8 cellular contexts compared by ENCODE assay signal in genomic region chr15:65611888-65612615, GRCh38. TPM values are rescaled to one million over a fixed set of nuclear protein-coding genes. Genes with fewer than 3 reads are reported as not detected.
DNase-seq lines count a peak whose midpoint lies in the region; ATAC-seq, FAIRE-seq and TF ChIP-seq lines count a peak whose summit lies in the region.

No MANE protein-coding gene starts in this region.

- H3K4me1 ChIP-seq in foreskin keratinocyte, result peaks cover 3% of the 10 kb centered on the region
- H3K4me1 ChIP-seq in skeletal muscle tissue (ENCODE audit: control insufficient read depth in 3 of 3, insufficient read depth in 3 of 3, low read length in 3 of 3), result peaks cover 24 to 28% (median 25%) of the 10 kb centered on the region in 3 donors

- no peaks in the 10 kb centered on the region for H4K20me1 ChIP-seq in SU-DHL-6 (ENCODE audit: low read depth, low read length)

- H3K27ac ChIP-seq in SU-DHL-6 (ENCODE audit: low read depth, low read length) (no peak overlapping the region), foreskin keratinocyte (peak overlapping the region; percentile 87), skeletal muscle tissue (ENCODE audit: low read depth, low read length) (peak overlapping the region; percentile 90)

- H3K9me2 ChIP-seq in SU-DHL-6 (replicated peaks; ENCODE audit: insufficient read depth, low read length), result no peaks in the 10 kb centered on the region

- H3K79me2 ChIP-seq in SU-DHL-6 (ENCODE audit: insufficient read depth, low read length), result peaks cover 36% of the 10 kb centered on the region

- H3K4me3 ChIP-seq in SU-DHL-6 (ENCODE audit: insufficient read depth, low read length, poor library complexity, severe bottlenecking), result peak overlapping the region; percentile 90
- peak overlapping the region; percentile 74 to 96 (median 91) for H3K4me3 ChIP-seq in skeletal muscle tissue (ENCODE audit: low read length in 3 of 3)

- H3K36me3 ChIP-seq in SU-DHL-6 (ENCODE audit: low read length) (no peaks in the 10 kb centered on the region), skeletal muscle tissue (ENCODE audit: control insufficient read depth in 3 of 3, insufficient read depth in 3 of 3, low read length in 3 of 3) (peaks cover 0 to 2% (median 2%) of the 10 kb centered on the region in 3 donors)

- ATAC-seq in foreskin keratinocyte, result no peak
- ATAC-seq in HG03342 (IDR thresholded peaks at IDR 0.05; ENCODE audit: unreplicated experiment), result no peak
- no peak for ATAC-seq in HG03097 (IDR thresholded peaks at IDR 0.05; ENCODE audit: low FRiP score, unreplicated experiment)

- no peaks in the 10 kb centered on the region for H3K27me3 ChIP-seq in SU-DHL-6 (ENCODE audit: low read length)
- no peaks in the 10 kb centered on the region for H3K27me3 ChIP-seq in foreskin keratinocyte
- H3K27me3 ChIP-seq in skeletal muscle tissue (ENCODE audit: control insufficient read depth in 3 of 3, insufficient read depth in 3 of 3, low read length in 3 of 3), result no peaks in the 10 kb centered on the region

- peaks cover 3% of the 10 kb centered on the region; the same call in 1 of the 2 replicates for H3F3A ChIP-seq in SU-DHL-6 (ENCODE audit: insufficient read depth)

- no peak for TF ChIP-seq CTCF in SU-DHL-6 (IDR thresholded peaks at IDR 0.05; ENCODE audit: insufficient read depth, low read length, poor library complexity, severe bottlenecking)
- TF ChIP-seq CTCF in foreskin keratinocyte (conservative IDR thresholded peaks at IDR 0.05), result no peak

- peak overlapping the region; percentile 91 for H3K4me2 ChIP-seq in SU-DHL-6 (ENCODE audit: low read depth, low read length, poor library complexity, severe bottlenecking)

- peak; percentile 64 for FAIRE-seq in GM19239 (lab: Jason Lieb, UNC)

- no peak for DNase-seq in GM19239 (ENCODE audit: insufficient read length, low spot score)
- DNase-seq in foreskin keratinocyte, result peak in 1 of 2 donors; percentile 0
- no peak for DNase-seq in stimulated activated CD4-positive, alpha-beta T cell treated with anti-CD3 and anti-CD28 coated beads, Interleukin-2, amount 100 ng/mL, for 48 hours
- DNase-seq in GM03348 (ENCODE audit: low spot score), result no peak

- no peaks in the 10 kb centered on the region for H3K9me3 ChIP-seq in SU-DHL-6 (ENCODE audit: insufficient read depth, low read length)
- H3K9me3 ChIP-seq in skeletal muscle tissue (ENCODE audit: control insufficient read depth in 3 of 3, low read length in 3 of 3), result no peaks in the 10 kb centered on the region

- peak overlapping the region; percentile 98 for H2AFZ ChIP-seq in SU-DHL-6 (ENCODE audit: low read depth, low read length, severe bottlenecking)

- H3K9ac ChIP-seq in SU-DHL-6 (ENCODE audit: low read length) (peak overlapping the region; percentile 90), skeletal muscle tissue (ENCODE audit: low read depth in 1 of 3, low read length in 3 of 3) (peak overlapping the region; percentile 97 to 98 (median 98))

RNA-seq across cellular contexts. Expression of gene INTS14, which starts 1.1 kb away (rescaled TPM):
- total RNA-seq in foreskin keratinocyte, result 35.8 and 40.5 TPM in 2 replicates
- polyA plus RNA-seq in foreskin keratinocyte, result 21.9 and 27.2 TPM in 2 replicates
- total RNA-seq in skeletal muscle tissue, result 24.5 TPM

RNA-seq across cellular contexts. Expression of gene SLC24A1, which starts 9.7 kb away (rescaled TPM):
- total RNA-seq in foreskin keratinocyte (6.5 and 7.5 TPM in 2 replicates), skeletal muscle tissue (3.7 TPM)
- 2.5 and 2.6 TPM in 2 replicates for polyA plus RNA-seq in foreskin keratinocyte
